Comparison of ENCODE assay signal across 2 cellular contexts in the genomic region with DNA sequence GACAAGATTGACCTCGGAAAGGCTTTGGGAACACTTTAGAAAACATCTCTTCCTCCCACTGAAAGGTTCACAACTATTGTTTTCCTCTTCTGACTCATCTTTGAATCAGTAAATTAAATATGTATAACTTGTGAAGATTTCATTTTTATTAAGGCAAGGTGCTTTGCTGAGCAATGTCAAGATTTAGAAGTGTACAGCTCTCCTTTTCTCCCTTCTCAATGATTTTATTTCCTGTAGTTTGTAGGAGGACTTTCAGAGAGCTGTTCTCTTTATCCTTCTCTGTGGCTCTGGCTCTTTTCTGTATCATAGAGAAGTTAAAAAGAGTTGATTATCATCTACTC.
TF ChIP-seq lines count a peak whose summit lies in the region.

No MANE protein-coding gene starts in this region.

TF ChIP-seq in IMR-90, 13 proteins besides CTCF, POLR2A, EP300 and RAD21 (continued from another document):
- TF ChIP-seq, protein P1, sequence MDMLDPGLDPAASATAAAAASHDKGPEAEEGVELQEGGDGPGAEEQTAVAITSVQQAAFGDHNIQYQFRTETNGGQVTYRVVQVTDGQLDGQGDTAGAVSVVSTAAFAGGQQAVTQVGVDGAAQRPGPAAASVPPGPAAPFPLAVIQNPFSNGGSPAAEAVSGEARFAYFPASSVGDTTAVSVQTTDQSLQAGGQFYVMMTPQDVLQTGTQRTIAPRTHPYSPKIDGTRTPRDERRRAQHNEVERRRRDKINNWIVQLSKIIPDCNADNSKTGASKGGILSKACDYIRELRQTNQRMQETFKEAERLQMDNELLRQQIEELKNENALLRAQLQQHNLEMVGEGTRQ (IDR thresholded peaks at IDR 0.05; ENCODE audit: low read depth, low read length): no peak
- TF ChIP-seq NFE2L2 (IDR thresholded peaks at IDR 0.05; ENCODE audit: low read depth, low read length) (no peak), BHLHE40 (IDR thresholded peaks at IDR 0.05; ENCODE audit: low read depth, low read length) (no peak), RFX5 (IDR thresholded peaks at IDR 0.05; ENCODE audit: low read depth, low read length) (no peak), CEBPB (IDR thresholded peaks at IDR 0.05; ENCODE audit: low read depth, low read length) (no peak), RCOR1 (IDR thresholded peaks at IDR 0.05; ENCODE audit: insufficient replicate concordance, low read length) (no peak), MAZ (IDR thresholded peaks at IDR 0.05; ENCODE audit: borderline replicate concordance, low read depth, low read length) (no peak), FOS (IDR thresholded peaks at IDR 0.05; ENCODE audit: low read depth, low read length) (no peak)
- TF ChIP-seq, protein P2, sequence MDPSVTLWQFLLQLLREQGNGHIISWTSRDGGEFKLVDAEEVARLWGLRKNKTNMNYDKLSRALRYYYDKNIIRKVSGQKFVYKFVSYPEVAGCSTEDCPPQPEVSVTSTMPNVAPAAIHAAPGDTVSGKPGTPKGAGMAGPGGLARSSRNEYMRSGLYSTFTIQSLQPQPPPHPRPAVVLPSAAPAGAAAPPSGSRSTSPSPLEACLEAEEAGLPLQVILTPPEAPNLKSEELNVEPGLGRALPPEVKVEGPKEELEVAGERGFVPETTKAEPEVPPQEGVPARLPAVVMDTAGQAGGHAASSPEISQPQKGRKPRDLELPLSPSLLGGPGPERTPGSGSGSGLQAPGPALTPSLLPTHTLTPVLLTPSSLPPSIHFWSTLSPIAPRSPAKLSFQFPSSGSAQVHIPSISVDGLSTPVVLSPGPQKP (IDR thresholded peaks at IDR 0.05; ENCODE audit: borderline replicate concordance, low read depth, low read length): no peak

TF ChIP-seq in SK-N-SH treated with all-trans-retinoic acid at 6 μM for 48 hours, 23 proteins besides CTCF, POLR2A, EP300 and RAD21 (continued from another document):
- no peak for TF ChIP-seq ZNF565 (CRISPR knock-in tag; conservative IDR thresholded peaks at IDR 0.05; ENCODE audit: low read depth)
- TF ChIP-seq TOX (CRISPR knock-in tag; IDR thresholded peaks at IDR 0.05; ENCODE audit: borderline replicate concordance): no peak
- TF ChIP-seq ZFP30 (CRISPR knock-in tag; IDR thresholded peaks at IDR 0.05): no peak
- no peak for TF ChIP-seq ZC3H10 (CRISPR knock-in tag; IDR thresholded peaks at IDR 0.05)
- TF ChIP-seq ZNF70 (CRISPR knock-in tag; IDR thresholded peaks at IDR 0.05): no peak
- TF ChIP-seq CSDC2 (CRISPR knock-in tag; IDR thresholded peaks at IDR 0.05): no peak
- no peak for TF ChIP-seq RARB (CRISPR knock-in tag; IDR thresholded peaks at IDR 0.05)
- no peak for TF ChIP-seq ARNTL (CRISPR knock-in tag; IDR thresholded peaks at IDR 0.05; ENCODE audit: borderline replicate concordance, low read depth)
- TF ChIP-seq ESRRG (CRISPR knock-in tag; IDR thresholded peaks at IDR 0.05): no peak
